Comparison of ENCODE assay signal across 1 cellular context in the genomic region with DNA sequence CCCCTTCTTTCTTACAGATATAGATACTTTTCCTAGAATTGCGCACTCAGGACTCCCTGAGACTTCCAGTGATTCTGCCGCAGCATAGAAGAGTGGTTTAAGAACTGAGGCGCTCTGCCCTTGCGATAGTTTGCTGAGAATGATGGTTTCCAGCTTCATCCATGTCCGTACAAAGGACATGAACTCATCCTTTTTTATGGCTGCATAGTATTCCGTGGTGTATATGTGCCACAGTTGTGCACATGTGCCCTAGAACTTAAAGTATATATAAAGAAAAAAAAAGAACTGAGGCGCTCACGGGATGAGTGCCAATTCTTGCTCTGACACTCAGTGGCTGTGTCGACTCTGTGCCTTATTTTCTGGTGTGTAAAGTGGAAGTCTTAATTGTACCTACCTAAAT.
TF ChIP-seq lines count a peak whose summit lies in the region.

No MANE protein-coding gene starts in this region.

TF ChIP-seq in GM23338, 12 proteins besides CTCF, POLR2A, EP300 and RAD21 (continued from another document):
- TF ChIP-seq, protein P1, sequence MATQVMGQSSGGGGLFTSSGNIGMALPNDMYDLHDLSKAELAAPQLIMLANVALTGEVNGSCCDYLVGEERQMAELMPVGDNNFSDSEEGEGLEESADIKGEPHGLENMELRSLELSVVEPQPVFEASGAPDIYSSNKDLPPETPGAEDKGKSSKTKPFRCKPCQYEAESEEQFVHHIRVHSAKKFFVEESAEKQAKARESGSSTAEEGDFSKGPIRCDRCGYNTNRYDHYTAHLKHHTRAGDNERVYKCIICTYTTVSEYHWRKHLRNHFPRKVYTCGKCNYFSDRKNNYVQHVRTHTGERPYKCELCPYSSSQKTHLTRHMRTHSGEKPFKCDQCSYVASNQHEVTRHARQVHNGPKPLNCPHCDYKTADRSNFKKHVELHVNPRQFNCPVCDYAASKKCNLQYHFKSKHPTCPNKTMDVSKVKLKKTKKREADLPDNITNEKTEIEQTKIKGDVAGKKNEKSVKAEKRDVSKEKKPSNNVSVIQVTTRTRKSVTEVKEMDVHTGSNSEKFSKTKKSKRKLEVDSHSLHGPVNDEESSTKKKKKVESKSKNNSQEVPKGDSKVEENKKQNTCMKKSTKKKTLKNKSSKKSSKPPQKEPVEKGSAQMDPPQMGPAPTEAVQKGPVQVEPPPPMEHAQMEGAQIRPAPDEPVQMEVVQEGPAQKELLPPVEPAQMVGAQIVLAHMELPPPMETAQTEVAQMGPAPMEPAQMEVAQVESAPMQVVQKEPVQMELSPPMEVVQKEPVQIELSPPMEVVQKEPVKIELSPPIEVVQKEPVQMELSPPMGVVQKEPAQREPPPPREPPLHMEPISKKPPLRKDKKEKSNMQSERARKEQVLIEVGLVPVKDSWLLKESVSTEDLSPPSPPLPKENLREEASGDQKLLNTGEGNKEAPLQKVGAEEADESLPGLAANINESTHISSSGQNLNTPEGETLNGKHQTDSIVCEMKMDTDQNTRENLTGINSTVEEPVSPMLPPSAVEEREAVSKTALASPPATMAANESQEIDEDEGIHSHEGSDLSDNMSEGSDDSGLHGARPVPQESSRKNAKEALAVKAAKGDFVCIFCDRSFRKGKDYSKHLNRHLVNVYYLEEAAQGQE (IDR thresholded peaks at IDR 0.05; ENCODE audit: unreplicated experiment): no peak
- TF ChIP-seq CREB1 (CRISPR knock-in tag; IDR thresholded peaks at IDR 0.05; ENCODE audit: low read depth): no peak
